Comparison of ENCODE assay signal across 16 cellular contexts in the genomic region with DNA sequence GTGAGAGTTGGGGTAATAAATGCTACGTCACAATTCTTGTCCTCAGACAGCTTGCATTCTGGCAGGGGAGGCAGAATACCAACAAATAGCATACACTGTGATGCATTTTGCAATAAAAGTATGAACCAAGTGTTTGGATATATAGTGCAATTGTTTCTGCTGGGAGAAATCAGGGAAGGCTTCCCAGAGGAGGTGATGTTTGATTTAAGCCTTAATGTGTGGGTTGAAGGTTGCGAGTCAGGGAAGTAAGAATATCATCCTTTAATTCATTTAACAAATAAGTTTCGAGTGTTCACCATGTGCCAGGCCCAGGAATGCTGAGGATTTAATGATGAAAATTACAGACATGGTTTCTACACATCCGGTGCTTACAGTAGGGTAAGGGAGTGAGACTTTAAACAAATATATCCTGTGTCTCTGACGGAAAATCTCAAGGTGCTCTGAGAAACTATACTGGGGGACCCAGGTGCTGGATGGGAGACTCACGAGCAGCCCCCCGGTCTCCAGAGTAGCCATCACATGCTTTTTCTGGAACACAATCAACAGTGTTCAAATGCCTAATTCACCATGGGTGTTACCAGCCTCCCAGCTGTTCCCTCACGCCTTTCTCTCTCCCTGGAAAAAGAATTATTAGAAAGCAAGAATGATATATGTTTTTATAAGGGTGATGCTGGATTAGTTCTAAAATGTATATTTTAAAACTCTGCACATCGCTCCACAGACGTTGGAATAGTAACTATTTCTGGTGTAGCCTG. TPM values are rescaled to one million over a fixed set of nuclear protein-coding genes. Genes with fewer than 3 reads are reported as not detected.
DNase-seq lines count a peak whose midpoint lies in the region; ATAC-seq, FAIRE-seq and TF ChIP-seq lines count a peak whose summit lies in the region.
"Had no signal": no experiment of that assay in that cellular context is flagged by ENCODE, and none has a peak within 500 bp of the region (broad histone marks: within the 10 kb centered on the region; RNA-seq: fewer than 3 reads in every experiment).

No MANE protein-coding gene starts in this region.

- H3K79me2 ChIP-seq in OCI-LY7 (ENCODE audit: insufficient read depth, low read depth, low read length) (no peaks in the 10 kb centered on the region), HepG2 (ENCODE audit: insufficient read depth, low read length) (no peaks in the 10 kb centered on the region)

- H3K4me2 ChIP-seq in OCI-LY7 (ENCODE audit: low read length) (no peak overlapping the region), HepG2 (ENCODE audit: low read depth, low read length) (no peak overlapping the region)

- no peak for ATAC-seq in HepG2
- ATAC-seq in sciatic nerve = no peak
- no peak for ATAC-seq in GM18517 (IDR thresholded peaks at IDR 0.05; ENCODE audit: unreplicated experiment)
- ATAC-seq: SK-N-SH treated with all-trans-retinoic acid at 6 μM for 48 hours had no signal

- no TSS peak for BruUV-seq in OCI-LY7 (replicated peaks; lab: Mats Ljungman, UMichigan)
- no TSS peak for BruUV-seq in HepG2 (replicated peaks; lab: Mats Ljungman, UMichigan)

- TF ChIP-seq POLR2A in HepG2 (IDR thresholded peaks at IDR 0.05; ENCODE audit: insufficient read depth in 1 of 2, low read depth in 2 of 2, low read length in 2 of 2) = no peak
- TF ChIP-seq POLR2A in vagina (IDR thresholded peaks at IDR 0.05) = no peak

- 56% methylated on average over 10 of the region's 10 CpGs for WGBS in HepG2 (ENCODE audit: low lambda C conversion rate)

- H3K27ac ChIP-seq in OCI-LY7 (ENCODE audit: low read depth, low read length, poor library complexity, severe bottlenecking) = no peak overlapping the region
- no peak overlapping the region for H3K27ac ChIP-seq in HepG2 (ENCODE audit: extremely low read length, insufficient read depth, low read length)
- peak overlapping the region; percentile 69 for H3K27ac ChIP-seq in vagina

- POLR2A ChIA-PET in OCI-LY7 (lab: Charles Lee) (no interaction called here), HepG2 (lab: Yijun Ruan, JAX) (no interaction called here)

- no peak for TF ChIP-seq RAD21 in HepG2 (CRISPR knock-in tag; IDR thresholded peaks at IDR 0.05)

- CTCF ChIA-PET in OCI-LY7 (lab: Charles Lee; ENCODE audit: unreplicated experiment) (no interaction called here), HepG2 (lab: Yijun Ruan, JAX; ENCODE audit: low intra/inter-chr PET ratio, low total read pairs) (no interaction called here)

- FAIRE-seq in HepG2 (lab: Jason Lieb, UNC) = no peak

- in situ Hi-C loops in HepG2 (cut with HindIII; ENCODE audit: extremely low pct_ligation_motif_present, low pct_unique_long_range_greater_than_20kb) = no loop called here

- DNase-seq in OCI-LY7 (ENCODE audit: low spot score) (no peak), HepG2 (ENCODE audit: low spot score) (no peak), sciatic nerve (ENCODE audit: low spot score) (peak; percentile 8), vagina (ENCODE audit: extremely low spot score in 2 of 2) (no peak), dedifferentiated amniotic fluid mesenchymal stem cell (ENCODE audit: extremely low spot score) (no peak), NCI-H1930 (lab: John Stamatoyannopoulos, UW) (no peak)
- DNase-seq: DND-41; HCEC 1CT; NCI-H1092; NCI-H2081 treated with DMSO at 0.1 percent for 48 hours; NCI-H446 treated with DMSO at 0.1 percent for 48 hours; NK-92 treated with Interleukin-12 subunit alpha and Interleukin-12 subunit beta, amount 100 ng/mL, for 24 hours; OCI-M1; SHP77 treated with DMSO at 0.1 percent for 48 hours had no signal

- intact Hi-C loops in OCI-LY7 (cut with micrococcal nuclease; ENCODE audit: unreplicated experiment) = loop anchor here (5.0 kb wide), 1 partner anchor 42 kb away; no protein-coding TSS in a partner anchor
- intact Hi-C loops in HepG2 (cut with micrococcal nuclease; ENCODE audit: unreplicated experiment) = no loop called here
- intact Hi-C loops in sciatic nerve (cut with DNase I) = no loop called here
- intact Hi-C loops in vagina (cut with DNase I) = no loop called here

- H3K4me1 ChIP-seq in OCI-LY7 (ENCODE audit: insufficient read depth, low read length, poor library complexity, severe bottlenecking) (peaks cover 14% of the 10 kb centered on the region), HepG2 (ENCODE audit: insufficient read depth, low read length) (no peaks in the 10 kb centered on the region), vagina (peaks cover 22% of the 10 kb centered on the region)

- no peaks in the 10 kb centered on the region for H3K9me3 ChIP-seq in OCI-LY7 (ENCODE audit: low read length)
- no peaks in the 10 kb centered on the region for H3K9me3 ChIP-seq in HepG2 (ENCODE audit: low read length)
- H3K9me3 ChIP-seq in vagina = no peaks in the 10 kb centered on the region

- no peak overlapping the region for H3K9ac ChIP-seq in HepG2 (ENCODE audit: insufficient read depth, low read depth, low read length)

- H3K4me3 ChIP-seq in OCI-LY7 (ENCODE audit: low read depth, low read length, poor library complexity, severe bottlenecking) (no peak overlapping the region), HepG2 (replicated peaks in 1 of 3; ENCODE audit: insufficient read depth in 1 of 3, low read depth in 2 of 3, low read length in 3 of 3) (no peak overlapping the region), vagina (no peak overlapping the region)

- no peaks in the 10 kb centered on the region for H3K9me2 ChIP-seq in OCI-LY7 (ENCODE audit: insufficient read depth, low read length)

- H3K36me3 ChIP-seq in OCI-LY7 (ENCODE audit: insufficient read depth, low read length) = no peaks in the 10 kb centered on the region
- no peaks in the 10 kb centered on the region for H3K36me3 ChIP-seq in HepG2 (replicated peaks in 1 of 2; ENCODE audit: control insufficient read depth in 1 of 2, insufficient read depth in 2 of 2, low read length in 2 of 2)
- H3K36me3 ChIP-seq in vagina = no peaks in the 10 kb centered on the region

- H4K20me1 ChIP-seq in OCI-LY7 (ENCODE audit: insufficient read depth, low read length) (no peaks in the 10 kb centered on the region), HepG2 (ENCODE audit: insufficient read depth, low read length) (no peaks in the 10 kb centered on the region)

- peak overlapping the region; percentile 68; the same call in 1 of the 2 replicates for H2AFZ ChIP-seq in OCI-LY7 (ENCODE audit: low read length)
- no peak overlapping the region for H2AFZ ChIP-seq in HepG2 (ENCODE audit: low read length)

- TF ChIP-seq EP300 in HepG2 (IDR thresholded peaks at IDR 0.05; ENCODE audit: low read depth in 2 of 2, low read length in 2 of 2) = no peak
- TF ChIP-seq EP300 in HepG2 (CRISPR knock-in tag; IDR thresholded peaks at IDR 0.05; ENCODE audit: borderline replicate concordance) = no peak

- H3K27me3 ChIP-seq in HepG2 (ENCODE audit: control insufficient read depth in 1 of 2, insufficient read depth in 2 of 2, low read length in 2 of 2) = 0 out of 5 replicates have a peak, but pooled peaks cover 0 to 1% of the 10 kb centered on the region in 2 experiments
- H3K27me3 ChIP-seq in vagina = no peaks in the 10 kb centered on the region

- no peak for TF ChIP-seq CTCF in OCI-LY7 (conservative IDR thresholded peaks at IDR 0.05; ENCODE audit: low read length)
- no peak for TF ChIP-seq CTCF in HepG2 (CRISPR knock-in tag; IDR thresholded peaks at IDR 0.05)
- no peak for TF ChIP-seq CTCF in vagina (IDR thresholded peaks at IDR 0.05)

TF ChIP-seq in HepG2, 621 proteins besides CTCF, POLR2A, EP300 and RAD21:
- TF ChIP-seq ZNF44 (CRISPR knock-in tag; IDR thresholded peaks at IDR 0.05) = no peak
- TF ChIP-seq, protein P1, sequence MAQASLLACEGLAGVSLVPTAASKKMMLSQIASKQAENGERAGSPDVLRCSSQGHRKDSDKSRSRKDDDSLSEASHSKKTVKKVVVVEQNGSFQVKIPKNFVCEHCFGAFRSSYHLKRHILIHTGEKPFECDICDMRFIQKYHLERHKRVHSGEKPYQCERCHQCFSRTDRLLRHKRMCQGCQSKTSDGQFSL (CRISPR knock-in tag; IDR thresholded peaks at IDR 0.05) = no peak
- peak; percentile 43 for TF ChIP-seq ZFP36 (IDR thresholded peaks at IDR 0.05; ENCODE audit: borderline replicate concordance, low read depth, low read length, partially characterized antibody)

RNA-seq across cellular contexts. Expression of a gene that starts 31.7 kb away (rescaled TPM):
- 19.8 and 21.4 TPM in 2 replicates for total RNA-seq in OCI-LY7 (2014; rRNA removed; shearing (Covaris generic))
- total RNA-seq in OCI-LY7 (2022) = 25.7 and 30.0 TPM in 2 replicates
- total RNA-seq in HepG2 (2016; rRNA removed; fragmentation: Illumina TruSeq; extraction: Trizol) = 0.18 and 0.49 TPM in 2 replicates
- 0.09 TPM in 1 of 2 replicates, not detected in the other for total RNA-seq in HepG2 (2016; cell fraction: cytosol; rRNA removed; fragmentation: Illumina TruSeq; extraction: Trizol; ENCODE audit: low read depth)
- total RNA-seq in HepG2 (2016; cell fraction: insoluble cytoplasmic fraction; rRNA removed; fragmentation: Illumina TruSeq; extraction: Trizol) = 0.24 and 0.36 TPM in 2 replicates
- total RNA-seq in HepG2 (2016; cell fraction: membrane; rRNA removed; fragmentation: Illumina TruSeq; extraction: Trizol) = 0.14 and 0.19 TPM in 2 replicates
- 0.22 and 0.47 TPM in 2 replicates for total RNA-seq in HepG2 (2016; cell fraction: nucleus; rRNA removed; fragmentation: Illumina TruSeq; extraction: Trizol)
- polyA plus RNA-seq in HepG2 (2011; rRNA removed) = 0.40 and 0.50 TPM in 2 replicates
- 0.27 and 0.47 TPM in 2 replicates for polyA plus RNA-seq in HepG2 (2011; cell fraction: cytosol; rRNA removed)
- polyA plus RNA-seq in HepG2 (2011; cell fraction: nucleus; rRNA removed) = 0.58 and 0.66 TPM in 2 replicates
- 0.76 and 2.1 TPM in 2 replicates for polyA plus RNA-seq in HepG2 (2012)
- 0.03 and 0.06 TPM in 2 replicates for polyA plus RNA-seq in HepG2 (2016; cell fraction: cytosol; fragmentation: Illumina TruSeq; extraction: Trizol; ENCODE audit: low read depth)
- polyA plus RNA-seq in HepG2 (2016; cell fraction: insoluble cytoplasmic fraction; fragmentation: Illumina TruSeq; extraction: Trizol; ENCODE audit: low read depth) = 0.21 and 0.29 TPM in 2 replicates
- 0.09 and 0.11 TPM in 2 replicates for polyA plus RNA-seq in HepG2 (2016; cell fraction: membrane; fragmentation: Illumina TruSeq; extraction: Trizol; ENCODE audit: low read depth)
- polyA plus RNA-seq in HepG2 (2016; cell fraction: nucleus; fragmentation: Illumina TruSeq; extraction: Trizol; ENCODE audit: insufficient read depth, low read depth) = 0.43 and 0.48 TPM in 2 replicates
- polyA minus RNA-seq in HepG2 (2011; rRNA and poly(A)+ RNA removed; ENCODE audit: low replicate concordance) = 0.30 and 18.0 TPM in 2 replicates
- 0.49 and 1.3 TPM in 2 replicates for polyA minus RNA-seq in HepG2 (2011; cell fraction: cytosol; rRNA and poly(A)+ RNA removed)
- polyA minus RNA-seq in HepG2 (2011; cell fraction: nucleus; rRNA and poly(A)+ RNA removed) = 0.26 and 0.50 TPM in 2 replicates
- 53.0 TPM for total RNA-seq in sciatic nerve
- 28.5 TPM for total RNA-seq in vagina

Comparison
In these comparisons a context has a peak if more than half of its experiments do, and no peak if none do; other contexts are left out.
1. RNA of a gene that starts 31.7 kb away (total RNA-seq): 53.0 TPM in sciatic nerve (single experiment), 28.5 TPM in vagina (single experiment) and 19.8 to 30.0 TPM in OCI-LY7; 0.09 to 0.49 TPM in HepG2; every median in the first group is over 10 times any median in the second.